In the genomic region with DNA sequence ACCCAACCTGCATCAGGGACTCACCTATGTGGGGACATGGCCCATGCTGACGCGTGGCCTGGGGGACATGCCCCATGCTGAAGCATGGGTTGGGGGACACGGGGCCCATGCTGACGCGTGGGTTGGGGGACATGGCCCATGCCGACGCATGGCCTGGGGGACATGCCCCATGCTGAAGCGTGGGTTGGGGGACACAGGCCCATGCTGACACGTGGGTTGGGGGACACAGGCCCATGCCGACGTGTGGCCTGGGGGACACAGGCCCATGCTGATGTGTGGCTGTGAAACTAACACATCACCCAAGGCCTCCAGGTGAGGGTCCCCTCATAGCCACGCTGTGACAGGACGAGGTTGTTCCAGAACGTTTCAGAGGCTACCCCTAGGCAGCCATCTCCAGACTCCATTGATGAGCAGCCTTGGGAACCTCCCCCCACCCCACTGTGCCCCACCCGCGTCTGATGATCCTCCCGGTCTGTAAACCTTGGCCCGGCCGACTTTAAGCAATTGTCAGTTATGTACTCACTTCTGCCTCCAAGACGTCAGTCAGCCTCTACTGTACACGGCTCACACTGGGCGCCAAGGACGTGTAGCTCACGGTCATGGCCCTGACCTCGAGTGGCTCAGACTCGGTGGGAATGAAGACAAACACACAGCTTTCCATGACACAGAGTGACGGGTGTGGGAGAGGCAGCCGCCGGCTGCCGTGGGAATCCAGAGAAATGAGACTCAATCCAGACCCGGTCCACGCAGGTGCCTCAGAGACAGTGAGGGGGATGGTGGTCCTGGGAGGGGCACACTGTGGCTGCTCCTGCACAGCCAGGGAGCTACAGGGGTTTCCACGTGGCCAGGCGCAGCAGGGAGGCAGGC, we compare ENCODE assay signal across 19 cellular contexts. TPM values are rescaled to one million over a fixed set of nuclear protein-coding genes. Genes with fewer than 3 reads are reported as not detected.
A peak's percentile ranks its signal among the peaks of the same experiment; 100 is the strongest.
DNase-seq lines count a peak whose midpoint lies in the region; ATAC-seq and TF ChIP-seq lines count a peak whose summit lies in the region.
"Had no signal": no experiment of that assay in that cellular context is flagged by ENCODE, and none has a peak within 500 bp of the region (broad histone marks: within the 10 kb centered on the region; RNA-seq: fewer than 3 reads in every experiment).

No MANE protein-coding gene starts in this region.

- CTCF ChIA-PET in A673 (lab: Charles Lee) = interaction anchor here (0.6 kb wide), 1 partner anchor 205 kb away, joined by 5 read pairs; no protein-coding TSS in a partner anchor

- H3K4me3 ChIP-seq in MM.1S (ENCODE audit: low read length) = no peak overlapping the region
- no peak overlapping the region for H3K4me3 ChIP-seq in A673 (ENCODE audit: low read depth, low read length, poor library complexity, severe bottlenecking)
- H3K4me3 ChIP-seq: thyroid gland had no signal

- H3K9me2 ChIP-seq in MM.1S (replicated peaks; ENCODE audit: insufficient read depth, low read length) = no peaks in the 10 kb centered on the region

- peak overlapping the region; percentile 33; the same call in 1 of the 2 replicates for H3K4me2 ChIP-seq in MM.1S (ENCODE audit: low read depth, low read length)

- POLR2A ChIA-PET in A673 (lab: Charles Lee; ENCODE audit: low non-redundant PET) = no interaction called here

- no peaks in the 10 kb centered on the region for H3K36me3 ChIP-seq in MM.1S (replicated peaks; ENCODE audit: insufficient read depth, low read length)
- H3K36me3 ChIP-seq in A673 (ENCODE audit: insufficient read depth, low read length, poor library complexity, severe bottlenecking) = no peaks in the 10 kb centered on the region
- H3K36me3 ChIP-seq: thyroid gland had no signal

- no peaks in the 10 kb centered on the region for H3K9me3 Mint-ChIP-seq in activated CD4-positive, alpha-beta T cell treated with anti-CD3 and anti-CD28 coated beads, Interleukin-2, amount 10 ng/mL, durations not matched to agents 24 days and 14 days
- no peaks in the 10 kb centered on the region for H3K9me3 Mint-ChIP-seq in stimulated activated memory B cell treated with anti-CD40 and anti-IgM and Interleukin-4, amounts not matched to agents 10 μg/mL and 1 μg/mL and 100 μg/mL, for 72 hours
- H3K9me3 Mint-ChIP-seq: activated naive CD4-positive, alpha-beta T cell treated with anti-CD3 and anti-CD28 coated beads, Interleukin-2, amount 50 U/mL, for 24 hours; nephron; stimulated activated naive B cell treated with anti-CD40 and anti-IgM and Interleukin-4, amounts not matched to agents 10 μg/mL and 1 μg/mL and 100 μg/mL, for 72 hours had no signal

- no peak overlapping the region for H2AFZ ChIP-seq in MM.1S (ENCODE audit: low read length)

- H3K9ac ChIP-seq in MM.1S (ENCODE audit: low read length) = no peak overlapping the region

- intact Hi-C loops in activated CD4-positive, alpha-beta T cell treated with anti-CD3 and anti-CD28 coated beads, Interleukin-2, amount 10 ng/mL, durations not matched to agents 24 days and 14 days (cut with micrococcal nuclease) = no loop called here
- intact Hi-C loops in A673 (cut with micrococcal nuclease; ENCODE audit: unreplicated experiment) = no loop called here

- H4K20me1 ChIP-seq in MM.1S (ENCODE audit: insufficient read depth, low read length) = no peaks in the 10 kb centered on the region

- peak; percentile 13 for ATAC-seq in esophagus mucosa
- peak; percentile 51 for ATAC-seq in stimulated activated memory B cell treated with anti-CD40 and anti-IgM and Interleukin-4, amounts not matched to agents 10 μg/mL and 1 μg/mL and 100 μg/mL, for 72 hours
- ATAC-seq: SK-N-SH treated with all-trans-retinoic acid at 6 μM for 48 hours; stimulated activated naive B cell treated with anti-CD40 and anti-IgM and Interleukin-4, amounts not matched to agents 10 μg/mL and 1 μg/mL and 100 μg/mL, for 72 hours had no signal

- H3K4me1 ChIP-seq in MM.1S (ENCODE audit: low read length) (peaks cover 31% of the 10 kb centered on the region), A673 (ENCODE audit: insufficient read depth, low read length, poor library complexity, severe bottlenecking) (no peaks in the 10 kb centered on the region)
- H3K4me1 ChIP-seq: thyroid gland had no signal

- H3K27me3 Mint-ChIP-seq in activated CD4-positive, alpha-beta T cell treated with anti-CD3 and anti-CD28 coated beads, Interleukin-2, amount 10 ng/mL, durations not matched to agents 24 days and 14 days = peaks cover 7% of the 10 kb centered on the region
- H3K27me3 Mint-ChIP-seq in stimulated activated memory B cell treated with anti-CD40 and anti-IgM and Interleukin-4, amounts not matched to agents 10 μg/mL and 1 μg/mL and 100 μg/mL, for 72 hours = peaks cover 40% of the 10 kb centered on the region
- H3K27me3 Mint-ChIP-seq: activated naive CD4-positive, alpha-beta T cell treated with anti-CD3 and anti-CD28 coated beads, Interleukin-2, amount 50 U/mL, for 24 hours had no signal

- no peak for DNase-seq in activated CD4-positive, alpha-beta T cell treated with anti-CD3 and anti-CD28 coated beads, Interleukin-2, amount 10 ng/mL, durations not matched to agents 24 days and 14 days
- no peak for DNase-seq in activated CD4-positive, alpha-beta T cell treated with anti-CD3 and anti-CD28 coated beads, Interleukin-2, amount 50 U/mL, for 1 hour
- DNase-seq in MM.1S (no peak), activated gamma-delta T cell treated with Interleukin-2 at 50 U/mL for 16 hours (no peak), A673 (ENCODE audit: low spot score) (no peak), kidney tubule cell (ENCODE audit: low spot score) (no peak)
- DNase-seq: activated CD4-positive, alpha-beta T cell treated with anti-CD3 and anti-CD28 coated beads for 1 hour; effector CD8-positive, alpha-beta T cell; NCI-H2171 treated with DMSO at 0.1 percent for 48 hours; NCI-H526; posterior cingulate gyrus; stimulated activated naive B cell treated with anti-CD40 and anti-IgM and Interleukin-4, amounts not matched to agents 10 μg/mL and 1 μg/mL and 100 μg/mL, for 72 hours; thyroid gland had no signal

- H3K79me2 ChIP-seq in MM.1S (ENCODE audit: low read length) = no peaks in the 10 kb centered on the region

- H3K4me3 Mint-ChIP-seq in activated CD4-positive, alpha-beta T cell treated with anti-CD3 and anti-CD28 coated beads, Interleukin-2, amount 10 ng/mL, durations not matched to agents 24 days and 14 days = peak overlapping the region; percentile 58
- H3K4me3 Mint-ChIP-seq in stimulated activated memory B cell treated with anti-CD40 and anti-IgM and Interleukin-4, amounts not matched to agents 10 μg/mL and 1 μg/mL and 100 μg/mL, for 72 hours = no peak overlapping the region
- H3K4me3 Mint-ChIP-seq: B cell; nephron; stimulated activated naive B cell treated with anti-CD40 and anti-IgM and Interleukin-4, amounts not matched to agents 10 μg/mL and 1 μg/mL and 100 μg/mL, for 72 hours had no signal

- H3K27ac ChIP-seq in MM.1S (ENCODE audit: low read length) = peak overlapping the region; percentile 54; the same call in 1 of the 2 replicates
- H3K27ac ChIP-seq in A673 (ENCODE audit: low read depth, low read length, poor library complexity, severe bottlenecking) = no peak overlapping the region
- H3K27ac ChIP-seq: thyroid gland had no signal

- TF ChIP-seq CTCF in MM.1S (IDR thresholded peaks at IDR 0.05; ENCODE audit: low read length) (no peak), A673 (conservative IDR thresholded peaks at IDR 0.05; ENCODE audit: low read depth, low read length) (no peak)

- no peak overlapping the region for H3K27ac Mint-ChIP-seq in activated CD4-positive, alpha-beta T cell treated with anti-CD3 and anti-CD28 coated beads, Interleukin-2, amount 10 ng/mL, durations not matched to agents 24 days and 14 days
- H3K27ac Mint-ChIP-seq in stimulated activated memory B cell treated with anti-CD40 and anti-IgM and Interleukin-4, amounts not matched to agents 10 μg/mL and 1 μg/mL and 100 μg/mL, for 72 hours = no peak overlapping the region
- H3K27ac Mint-ChIP-seq: B cell; nephron; stimulated activated naive B cell treated with anti-CD40 and anti-IgM and Interleukin-4, amounts not matched to agents 10 μg/mL and 1 μg/mL and 100 μg/mL, for 72 hours had no signal

- H3K9me3 ChIP-seq in MM.1S (replicated peaks; ENCODE audit: insufficient read depth, low read length) = no peaks in the 10 kb centered on the region
- no peaks in the 10 kb centered on the region for H3K9me3 ChIP-seq in A673 (ENCODE audit: low read depth, low read length, poor library complexity, severe bottlenecking)
- H3K9me3 ChIP-seq: thyroid gland had no signal

- peaks cover 18% of the 10 kb centered on the region for H3K4me1 Mint-ChIP-seq in activated CD4-positive, alpha-beta T cell treated with anti-CD3 and anti-CD28 coated beads, Interleukin-2, amount 10 ng/mL, durations not matched to agents 24 days and 14 days
- H3K4me1 Mint-ChIP-seq in stimulated activated memory B cell treated with anti-CD40 and anti-IgM and Interleukin-4, amounts not matched to agents 10 μg/mL and 1 μg/mL and 100 μg/mL, for 72 hours = no peaks in the 10 kb centered on the region
- H3K4me1 Mint-ChIP-seq: B cell; nephron; stimulated activated naive B cell treated with anti-CD40 and anti-IgM and Interleukin-4, amounts not matched to agents 10 μg/mL and 1 μg/mL and 100 μg/mL, for 72 hours had no signal

- H3F3A ChIP-seq in MM.1S (ENCODE audit: insufficient read depth, low read length) = peaks cover 22% of the 10 kb centered on the region

- H3K36me3 Mint-ChIP-seq in activated CD4-positive, alpha-beta T cell treated with anti-CD3 and anti-CD28 coated beads, Interleukin-2, amount 10 ng/mL, durations not matched to agents 24 days and 14 days (ENCODE audit: low read depth) = no peaks in the 10 kb centered on the region
- no peaks in the 10 kb centered on the region for H3K36me3 Mint-ChIP-seq in stimulated activated memory B cell treated with anti-CD40 and anti-IgM and Interleukin-4, amounts not matched to agents 10 μg/mL and 1 μg/mL and 100 μg/mL, for 72 hours
- H3K36me3 Mint-ChIP-seq: activated naive CD4-positive, alpha-beta T cell treated with anti-CD3 and anti-CD28 coated beads, Interleukin-2, amount 50 U/mL, for 24 hours; stimulated activated naive B cell treated with anti-CD40 and anti-IgM and Interleukin-4, amounts not matched to agents 10 μg/mL and 1 μg/mL and 100 μg/mL, for 72 hours had no signal

- no TSS peak for BruUV-seq in A673 (replicated peaks; lab: Mats Ljungman, UMichigan)

- H3K27me3 ChIP-seq in MM.1S (replicated peaks; ENCODE audit: insufficient read depth, low read length) = no peaks in the 10 kb centered on the region
- no peaks in the 10 kb centered on the region for H3K27me3 ChIP-seq in A673 (replicated peaks; ENCODE audit: insufficient read depth, low read depth, low read length, poor library complexity)
- H3K27me3 ChIP-seq: thyroid gland had no signal

RNA-seq across cellular contexts. Expression of a gene that starts 50.2 kb away (rescaled TPM):
- 7.6 and 10.4 TPM in 2 replicates for total RNA-seq in activated CD4-positive, alpha-beta T cell treated with anti-CD3 and anti-CD28 coated beads, Interleukin-2, amount 10 ng/mL, durations not matched to agents 24 days and 14 days
- total RNA-seq in esophagus mucosa = 10.9 TPM
- 2.7 and 4.2 TPM in 2 replicates for total RNA-seq in A673 (2021)
